ENCODE assay signal across 12 cellular contexts in the genomic region with DNA sequence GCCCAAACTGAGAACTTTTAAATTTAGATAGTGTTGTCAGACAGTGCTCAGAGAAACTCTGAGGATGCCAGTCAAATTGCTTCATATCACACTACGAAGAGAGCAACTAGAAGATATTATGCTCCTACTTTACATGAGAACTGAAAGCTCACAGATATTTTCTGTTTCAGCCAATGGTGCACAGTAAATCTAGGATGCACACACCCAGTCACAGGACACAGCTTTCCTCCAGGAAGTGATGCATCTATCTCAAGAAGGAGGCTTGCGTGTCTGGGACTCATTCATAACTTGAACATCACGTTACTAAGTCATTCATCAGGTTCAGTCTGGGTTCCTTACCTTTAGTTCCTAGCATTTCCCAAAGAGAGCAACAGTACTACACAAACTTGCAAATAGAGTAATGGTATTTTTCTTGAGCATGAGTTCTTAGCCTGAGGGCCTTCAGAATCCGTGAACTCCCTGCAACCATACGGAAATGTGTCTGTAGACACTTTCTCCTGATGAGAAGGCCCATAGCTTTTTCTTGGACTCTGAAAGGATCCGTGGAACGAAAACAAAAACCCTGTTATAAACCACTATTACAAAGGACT. TPM values are rescaled to one million over a fixed set of nuclear protein-coding genes. Genes with fewer than 3 reads are reported as not detected.
DNase-seq lines count a peak whose midpoint lies in the region; ATAC-seq and TF ChIP-seq lines count a peak whose summit lies in the region.
"Had no signal": no experiment of that assay in that cellular context is flagged by ENCODE, and none has a peak within 500 bp of the region (broad histone marks: within the 10 kb centered on the region; RNA-seq: fewer than 3 reads in every experiment).

No MANE protein-coding gene starts in this region.

- H3K9ac ChIP-seq in neuronal stem cell (ENCODE audit: low read depth, low read length, poor library complexity): no peak overlapping the region

- no peak overlapping the region for H4K91ac ChIP-seq in neuronal stem cell (ENCODE audit: low read depth, low read length, poor library complexity)

- H2BK120ac ChIP-seq in neuronal stem cell (ENCODE audit: low read depth, low read length): no peak overlapping the region

- no peak overlapping the region for H4K8ac ChIP-seq in neuronal stem cell (ENCODE audit: low read depth, low read length)

- H3K4me3 ChIP-seq in fibroblast of the aortic adventitia (ENCODE audit: low read depth, low read length) (no peak overlapping the region), prostate gland (no peak overlapping the region), neuronal stem cell (ENCODE audit: low read length in 2 of 2) (no peak overlapping the region)
- H3K4me3 ChIP-seq: esophagus muscularis mucosa had no signal

- no peak for TF ChIP-seq CTCF in GM10248 (IDR thresholded peaks at IDR 0.05; ENCODE audit: control extremely low read depth, extremely low read depth, low read depth, missing control alignments)
- TF ChIP-seq CTCF in fibroblast of the aortic adventitia (IDR thresholded peaks at IDR 0.05; ENCODE audit: insufficient read depth, low read length): no peak
- TF ChIP-seq CTCF in prostate gland (IDR thresholded peaks at IDR 0.05): no peak

- H3K9me3 ChIP-seq in prostate gland (no peaks in the 10 kb centered on the region), neuronal stem cell (replicated peaks in 1 of 2; ENCODE audit: control insufficient read depth in 2 of 2, insufficient read depth in 1 of 2, low read depth in 1 of 2, low read length in 2 of 2) (no peaks in the 10 kb centered on the region)
- H3K9me3 ChIP-seq: esophagus muscularis mucosa had no signal

- H3K4me1 ChIP-seq in prostate gland (replicated peaks): peaks cover 9% of the 10 kb centered on the region
- H3K4me1 ChIP-seq in neuronal stem cell (ENCODE audit: control insufficient read depth in 2 of 2, insufficient read depth in 1 of 2, low read depth in 1 of 2, low read length in 2 of 2): peaks cover 0 to 9% of the 10 kb centered on the region in 2 donors

- CTCF ChIA-PET in GM10248 (lab: Yijun Ruan, JAX): interaction anchor here (1.1 to 3.0 kb wide), 6 partner anchors 10 to 39 kb away, joined by 3 to 16 read pairs (median 6); a partner anchor contains a TSS

- no peaks in the 10 kb centered on the region for H3K36me3 ChIP-seq in prostate gland
- peaks cover 0 to 3% of the 10 kb centered on the region in 2 donors for H3K36me3 ChIP-seq in neuronal stem cell (replicated peaks in 1 of 2; ENCODE audit: control insufficient read depth in 2 of 2, insufficient read depth in 2 of 2, low read length in 2 of 2)
- H3K36me3 ChIP-seq: esophagus muscularis mucosa had no signal

- H2AK5ac ChIP-seq in neuronal stem cell (ENCODE audit: low read depth, low read length): no peak overlapping the region

- peak; percentile 38 for DNase-seq in GM10248 (ENCODE audit: extremely low spot score)
- peak; percentile 64 for DNase-seq in fibroblast of the aortic adventitia (ENCODE audit: low read depth)
- DNase-seq in prostate gland (ENCODE audit: low spot score): no peak
- no peak for DNase-seq in sciatic nerve (ENCODE audit: low spot score)
- DNase-seq in neuronal stem cell (ENCODE audit: low spot score): no peak
- DNase-seq: AML-193, left colon, NCI-H1436 had no signal

- no peak overlapping the region for H3K4me2 ChIP-seq in neuronal stem cell (ENCODE audit: insufficient read depth, low read length, poor library complexity, severe bottlenecking)

- H3K4ac ChIP-seq in neuronal stem cell (ENCODE audit: low read length): no peak overlapping the region

- no peak overlapping the region for H2BK15ac ChIP-seq in neuronal stem cell (ENCODE audit: low read length)

- intact Hi-C loops in prostate gland (cut with DNase I): no loop called here
- intact Hi-C loops in sciatic nerve (cut with DNase I): no loop called here

- H3K27ac ChIP-seq in prostate gland (peak overlapping the region in 1 of 2 donors; percentile 64), neuronal stem cell (replicated peaks; ENCODE audit: low read length) (no peak overlapping the region)
- H3K27ac ChIP-seq: esophagus muscularis mucosa had no signal

- ATAC-seq in GM21515 (IDR thresholded peaks at IDR 0.05; ENCODE audit: unreplicated experiment) (peak; percentile 65), HG03520 (IDR thresholded peaks at IDR 0.05; ENCODE audit: unreplicated experiment) (peak; percentile 62), esophagus mucosa (no peak), sciatic nerve (no peak)
- ATAC-seq: left colon had no signal

- POLR2A ChIA-PET in GM10248 (lab: Yijun Ruan, JAX): no interaction called here

- no peak overlapping the region for H2BK5ac ChIP-seq in neuronal stem cell (ENCODE audit: low read length)

- H2BK12ac ChIP-seq in neuronal stem cell (ENCODE audit: low read length): no peak overlapping the region

- 85% methylated on average over 7 of the region's 7 CpGs for WGBS in prostate gland
- no CpG with 5 or more reads among the region's 7 CpGs for WGBS in neuronal stem cell (ENCODE audit: extremely low coverage in 2 of 2, insufficient read length in 2 of 2, insufficient replicate concordance in 1 of 2), 2 donors

- H3K14ac ChIP-seq in neuronal stem cell (ENCODE audit: low read length): no peak overlapping the region

- no peak overlapping the region for H3K18ac ChIP-seq in neuronal stem cell (ENCODE audit: low read length)

- no peak for TF ChIP-seq POLR2A in prostate gland (IDR thresholded peaks at IDR 0.05)

- H3K23ac ChIP-seq in neuronal stem cell (ENCODE audit: low read depth, low read length, poor library complexity): no peak overlapping the region

- H2AFZ ChIP-seq in neuronal stem cell (ENCODE audit: low read length): no peak overlapping the region

- H3K79me1 ChIP-seq in neuronal stem cell (ENCODE audit: low read depth, low read length): no peaks in the 10 kb centered on the region

- H3K27me3 ChIP-seq in prostate gland (replicated peaks; ENCODE audit: insufficient read depth) (no peaks in the 10 kb centered on the region), neuronal stem cell (ENCODE audit: control insufficient read depth in 3 of 3, insufficient read depth in 3 of 3, low read depth in 1 of 3, low read length in 3 of 3) (no peaks in the 10 kb centered on the region)
- H3K27me3 ChIP-seq: esophagus muscularis mucosa had no signal

RNA-seq across cellular contexts. Expression of a gene that starts 12.2 kb away (rescaled TPM):
- 4.4 and 7.3 TPM in 2 replicates for total RNA-seq in fibroblast of the aortic adventitia (ENCODE audit: low replicate concordance)
- 10 to 100 TPM; 17.4 to 25.6 TPM for total RNA-seq in prostate gland
- total RNA-seq in esophagus mucosa: 1.00 TPM
- 4.9 TPM for total RNA-seq in sciatic nerve
- polyA plus RNA-seq in neuronal stem cell (2013, experiment 1 of 2): 4.7 TPM
- polyA plus RNA-seq in neuronal stem cell (2013, experiment 2 of 2): 4.7 TPM

Comparison
In these comparisons a context has a peak if more than half of its experiments do, and no peak if none do; other contexts are left out.
1. DNase-seq: peak in GM10248 (single experiment) and fibroblast of the aortic adventitia (single experiment); none in prostate gland (single experiment), sciatic nerve (single experiment) and neuronal stem cell (single experiment).
2. ATAC-seq: peak in GM21515 (single experiment) and HG03520 (single experiment); none in esophagus mucosa (single experiment) and sciatic nerve (single experiment).